In the genomic region with DNA sequence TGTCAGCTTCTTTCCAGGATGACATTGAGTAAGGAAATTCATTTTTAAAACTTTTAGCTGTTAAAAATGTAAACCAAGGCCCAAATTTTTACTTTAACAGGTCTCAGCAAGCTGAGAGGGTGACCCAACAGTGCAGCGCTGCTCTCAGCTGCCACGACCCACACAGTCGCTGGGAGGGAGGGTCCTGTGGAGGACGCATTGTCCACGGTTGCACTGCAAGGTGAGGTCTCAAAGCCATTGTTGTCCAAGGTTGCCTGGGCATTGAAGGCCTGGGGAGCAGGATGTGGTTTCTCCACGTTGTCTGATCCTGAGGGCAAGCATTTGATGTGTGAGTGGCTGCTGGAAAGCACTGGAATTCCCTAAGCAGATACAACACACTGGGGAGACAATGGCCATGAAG, we compare ENCODE assay signal across 26 cellular contexts. TPM values are rescaled to one million over a fixed set of nuclear protein-coding genes. Genes with fewer than 3 reads are reported as not detected.
"Had no signal": no experiment of that assay in that cellular context is flagged by ENCODE, and none has a peak within 500 bp of the region (broad histone marks: within the 10 kb centered on the region; RNA-seq: fewer than 3 reads in every experiment).

No MANE protein-coding gene starts in this region.

- H3K4me1 ChIP-seq: SJCRH30 had no signal

- H3K27ac ChIP-seq: SJCRH30 had no signal

- ATAC-seq: HepG2, Panc1, PC-3, Right ventricle myocardium inferior, SK-N-SH treated with all-trans-retinoic acid at 6 μM for 48 hours had no signal

- H3K36me3 ChIP-seq: SJCRH30 had no signal

- H3K27me3 ChIP-seq: SJCRH30 had no signal

- H3K4me3 ChIP-seq: SJCRH30 had no signal

- H3K9me3 ChIP-seq: SJCRH30 had no signal

- DNase-seq: IMR-90, KG1, NCI-H1092, NCI-H1105 treated with DMSO at 0.1 percent for 48 hours, NCI-H1417 treated with DMSO at 0.1 percent for 48 hours, NCI-H146, NCI-H1694 treated with DMSO at 0.1 percent for 48 hours, NCI-H1930, NCI-H2081 treated with DMSO at 0.1 percent for 48 hours, NCI-H226, NCI-H446, NCI-H510A, NCI-H69, NCI-H774, PC-3, SHP77 treated with DMSO at 0.1 percent for 48 hours, SJCRH30 had no signal

RNA-seq across cellular contexts. Expression of a gene that starts 15.1 kb away (rescaled TPM):
- total RNA-seq: HepG2, HT1080, IMR-90, LHCN-M2, MCF 10A, OCI-LY7, PC-3, RPMI7951 had no signal
- polyA plus RNA-seq: HepG2, IMR-90 had no signal
